In genomic region chr15:57259511-57260143, GRCh38 we compare ENCODE assay signal across 12 cellular contexts.
A peak's percentile ranks its signal among the peaks of the same experiment; 100 is the strongest.
DNase-seq lines count a peak whose midpoint lies in the region; ATAC-seq and TF ChIP-seq lines count a peak whose summit lies in the region.
"Had no signal": no experiment of that assay in that cellular context is flagged by ENCODE, and none has a peak within 500 bp of the region (broad histone marks: within the 10 kb centered on the region; RNA-seq: fewer than 3 reads in every experiment).

No MANE protein-coding gene starts in this region.

- H3K27ac Mint-ChIP-seq in brain (peak overlapping the region; percentile 1 to 95 (median 90)), osteocyte (ENCODE audit: unreplicated experiment) (peak overlapping the region; percentile 68)
- H3K27ac Mint-ChIP-seq: activated CD8-positive, alpha-beta T cell treated with anti-CD3 and anti-CD28 coated beads for 36 hours had no signal

- POLR2A ChIA-PET in HEK293T (lab: Yijun Ruan, JAX) = interaction anchor here (0.7 kb wide), 1 partner anchor 8 kb away, joined by 3 read pairs; no protein-coding TSS in a partner anchor

- H3K4me3 Mint-ChIP-seq in brain (peak overlapping the region; percentile 8 to 70 (median 65)), osteocyte (ENCODE audit: unreplicated experiment) (no peak overlapping the region)
- H3K4me3 Mint-ChIP-seq: activated CD8-positive, alpha-beta T cell treated with anti-CD3 and anti-CD28 coated beads for 36 hours had no signal

- ATAC-seq in HG03108 (IDR thresholded peaks at IDR 0.05; ENCODE audit: unreplicated experiment) (no peak), GM21786 (IDR thresholded peaks at IDR 0.05; ENCODE audit: unreplicated experiment) (no peak), HG03439 (IDR thresholded peaks at IDR 0.05; ENCODE audit: unreplicated experiment) (no peak)
- ATAC-seq: activated CD8-positive, alpha-beta T cell treated with anti-CD3 and anti-CD28 coated beads for 36 hours had no signal

- TF ChIP-seq CTCF in brain (conservative IDR thresholded peaks at IDR 0.05) = no peak
- no peak for TF ChIP-seq CTCF in osteocyte (IDR thresholded peaks at IDR 0.05)

- peaks cover 61% of the 10 kb centered on the region for H3K4me1 Mint-ChIP-seq in brain
- peaks cover 12% of the 10 kb centered on the region for H3K4me1 Mint-ChIP-seq in osteocyte (ENCODE audit: unreplicated experiment)

- no peaks in the 10 kb centered on the region for H3K9me3 Mint-ChIP-seq in brain
- no peaks in the 10 kb centered on the region for H3K9me3 Mint-ChIP-seq in osteocyte (ENCODE audit: unreplicated experiment)
- H3K9me3 Mint-ChIP-seq: activated CD8-positive, alpha-beta T cell treated with anti-CD3 and anti-CD28 coated beads for 36 hours had no signal

- H3K27me3 Mint-ChIP-seq in brain (no peaks in the 10 kb centered on the region), osteocyte (ENCODE audit: unreplicated experiment) (no peaks in the 10 kb centered on the region)
- H3K27me3 Mint-ChIP-seq: activated CD8-positive, alpha-beta T cell treated with anti-CD3 and anti-CD28 coated beads for 36 hours had no signal

- no peak for DNase-seq in HEK293T (ENCODE audit: extremely low spot score)
- peak; percentile 93 for DNase-seq in NCI-H2107 treated with DMSO at 0.1 percent for 48 hours (lab: John Stamatoyannopoulos, UW; ENCODE audit: unreplicated experiment)
- DNase-seq in osteocyte (ENCODE audit: extremely low spot score, unreplicated experiment) = no peak
- no peak for DNase-seq in HUDEP-2 (lab: John Stamatoyannopoulos, UW; ENCODE audit: unreplicated experiment in 76 of 76)
- DNase-seq: activated CD8-positive, alpha-beta T cell treated with anti-CD3 and anti-CD28 coated beads for 36 hours; anterior cingulate cortex; DND-41; stimulated activated CD4-positive, alpha-beta T cell treated with anti-CD3 and anti-CD28 coated beads, Interleukin-15, amount 100 ng/mL, for 24 hours had no signal

- CTCF ChIA-PET in HEK293T (lab: Yijun Ruan, JAX) = no interaction called here

- peaks cover 53% of the 10 kb centered on the region for H3K36me3 Mint-ChIP-seq in brain
- peaks cover 39% of the 10 kb centered on the region for H3K36me3 Mint-ChIP-seq in osteocyte (ENCODE audit: unreplicated experiment)

TF ChIP-seq in HEK293T, 16 proteins besides CTCF, POLR2A, EP300 and RAD21:
- no peak for TF ChIP-seq ARNT (IDR thresholded peaks at IDR 0.05)
- TF ChIP-seq FOXM1 (IDR thresholded peaks at IDR 0.05; ENCODE audit: borderline replicate concordance) = no peak
- peak; percentile 14; the same call in 1 of the 2 replicates for TF ChIP-seq PKNOX1 (IDR thresholded peaks at IDR 0.05)
- no peak for TF ChIP-seq ELF4 (IDR thresholded peaks at IDR 0.05)
- no peak for TF ChIP-seq ZNF384 (IDR thresholded peaks at IDR 0.05)
- TF ChIP-seq FOXA1 (IDR thresholded peaks at IDR 0.05) = no peak
- no peak for TF ChIP-seq FOXK2 (IDR thresholded peaks at IDR 0.05)
